ENCODE assay signal across 14 cellular contexts in genomic region chr13:21142766-21143165, GRCh38. TPM values are rescaled to one million over a fixed set of nuclear protein-coding genes. Genes with fewer than 3 reads are reported as not detected.
DNase-seq lines count a peak whose midpoint lies in the region; ATAC-seq and TF ChIP-seq lines count a peak whose summit lies in the region.
"Had no signal": no experiment of that assay in that cellular context is flagged by ENCODE, and none has a peak within 500 bp of the region (broad histone marks: within the 10 kb centered on the region; RNA-seq: fewer than 3 reads in every experiment).

No MANE protein-coding gene starts in this region.

- peaks cover 44% of the 10 kb centered on the region for H3K79me2 ChIP-seq in PC-9 (ENCODE audit: low read depth)

- peaks cover 37% of the 10 kb centered on the region for H3K4me1 Mint-ChIP-seq in activated CD4-positive, alpha-beta T cell treated with anti-CD3 and anti-CD28 coated beads, Interleukin-2, amount 10 ng/mL, durations not matched to agents 7 days and 5 days
- peaks cover 20% of the 10 kb centered on the region for H3K4me1 Mint-ChIP-seq in endothelial cell (ENCODE audit: unreplicated experiment)

- H3K27ac ChIP-seq in PC-9 (no peak overlapping the region), psoas muscle (no peak overlapping the region)
- H3K27ac ChIP-seq: uterus had no signal

- H3K9me3 ChIP-seq in PC-9 (ENCODE audit: insufficient read depth, low read depth) (no peaks in the 10 kb centered on the region), psoas muscle (no peaks in the 10 kb centered on the region), MG63 (no peaks in the 10 kb centered on the region)
- H3K9me3 ChIP-seq: uterus had no signal

- CTCF ChIA-PET in activated CD4-positive, alpha-beta T cell treated with anti-CD3 and anti-CD28 coated beads, Interleukin-2, amount 10 ng/mL, durations not matched to agents 7 days and 5 days (lab: Charles Lee), result no interaction called here
- CTCF ChIA-PET in PC-9 (lab: Charles Lee), result no interaction called here

- H3K9me2 ChIP-seq in PC-9 (ENCODE audit: insufficient read depth), result no peaks in the 10 kb centered on the region

- H3K27me3 ChIP-seq in PC-9 (ENCODE audit: insufficient read depth, low read depth), result no peaks in the 10 kb centered on the region
- H3K27me3 ChIP-seq in psoas muscle (ENCODE audit: insufficient read depth in 3 of 3, low read length in 2 of 3), result no peaks in the 10 kb centered on the region
- H3K27me3 ChIP-seq in MG63, result no peaks in the 10 kb centered on the region
- H3K27me3 ChIP-seq: uterus had no signal

- H3K4me3 Mint-ChIP-seq in activated CD4-positive, alpha-beta T cell treated with anti-CD3 and anti-CD28 coated beads, Interleukin-2, amount 10 ng/mL, durations not matched to agents 7 days and 5 days, result peak overlapping the region; percentile 37
- peak overlapping the region; percentile 75 for H3K4me3 Mint-ChIP-seq in endothelial cell (ENCODE audit: unreplicated experiment)

- no peak overlapping the region for H2AFZ ChIP-seq in PC-9

- peaks cover 19% of the 10 kb centered on the region for H3K4me1 ChIP-seq in PC-9 (replicated peaks; ENCODE audit: insufficient read depth)
- H3K4me1 ChIP-seq in psoas muscle, result peaks cover 22% of the 10 kb centered on the region

- 67 to 77% (median 75%) methylated on average over 3 of the region's 3 CpGs for WGBS in psoas muscle, 3 donors

- H3K36me3 ChIP-seq in PC-9 (ENCODE audit: low read depth) (peaks cover 27% of the 10 kb centered on the region), psoas muscle (ENCODE audit: insufficient read depth in 1 of 2, low read depth in 1 of 2) (peaks cover 3 to 50% of the 10 kb centered on the region in 2 donors), MG63 (peaks cover 67% of the 10 kb centered on the region)
- H3K36me3 ChIP-seq: uterus had no signal

- peaks cover 40% of the 10 kb centered on the region for H4K20me1 ChIP-seq in PC-9 (ENCODE audit: insufficient read depth)

- H3K9me3 Mint-ChIP-seq in activated CD4-positive, alpha-beta T cell treated with anti-CD3 and anti-CD28 coated beads, Interleukin-2, amount 10 ng/mL, durations not matched to agents 7 days and 5 days, result no peaks in the 10 kb centered on the region
- no peaks in the 10 kb centered on the region for H3K9me3 Mint-ChIP-seq in endothelial cell (ENCODE audit: unreplicated experiment)

- peak overlapping the region; percentile 17; the same call in 1 of the 2 replicates for H3K4me2 ChIP-seq in PC-9

- BruUV-seq in PC-9 (replicated peaks; lab: Mats Ljungman, UMichigan), result no TSS peak

- H3K4me3 ChIP-seq in PC-9 (no peak overlapping the region), psoas muscle (peak overlapping the region; percentile 82), MG63 (no peak overlapping the region)
- H3K4me3 ChIP-seq: uterus had no signal

- H3K27ac Mint-ChIP-seq in activated CD4-positive, alpha-beta T cell treated with anti-CD3 and anti-CD28 coated beads, Interleukin-2, amount 10 ng/mL, durations not matched to agents 7 days and 5 days, result peak overlapping the region; percentile 65
- H3K27ac Mint-ChIP-seq in endothelial cell (ENCODE audit: unreplicated experiment), result peak overlapping the region; percentile 71

- DNase-seq in activated CD4-positive, alpha-beta T cell treated with anti-CD3 and anti-CD28 coated beads, Interleukin-2, amount 10 ng/mL, durations not matched to agents 7 days and 5 days, result no peak
- DNase-seq in activated CD4-positive, alpha-beta T cell treated with anti-CD3 and anti-CD28 coated beads, Interleukin-2, amount 50 U/mL, for 48 hours, result no peak
- DNase-seq in PC-9 (no peak), endothelial cell (ENCODE audit: low spot score) (no peak), psoas muscle (no peak), SK-N-DZ (ENCODE audit: low spot score) (no peak), HUDEP-2 (lab: John Stamatoyannopoulos, UW; ENCODE audit: unreplicated experiment in 76 of 76) (no peak), MG63 (no peak)
- DNase-seq: activated CD8-positive, alpha-beta memory T cell treated with anti-CD3 and anti-CD28 coated beads for 24 hours; caudate nucleus; GF-D8; left ventricle myocardium superior; SIG-M5; uterus had no signal

- peaks cover 12% of the 10 kb centered on the region for H3F3A ChIP-seq in PC-9 (ENCODE audit: insufficient read depth, low read depth)

- TF ChIP-seq CTCF in PC-9 (conservative IDR thresholded peaks at IDR 0.05), result no peak
- TF ChIP-seq CTCF in endothelial cell (IDR thresholded peaks at IDR 0.05; ENCODE audit: unreplicated experiment), result no peak
- no peak for TF ChIP-seq CTCF in psoas muscle (IDR thresholded peaks at IDR 0.05)

- peaks cover 39% of the 10 kb centered on the region for H3K36me3 Mint-ChIP-seq in activated CD4-positive, alpha-beta T cell treated with anti-CD3 and anti-CD28 coated beads, Interleukin-2, amount 10 ng/mL, durations not matched to agents 7 days and 5 days (ENCODE audit: low read depth)
- H3K36me3 Mint-ChIP-seq in endothelial cell (ENCODE audit: low read depth, unreplicated experiment), result peaks cover 25% of the 10 kb centered on the region

- intact Hi-C loops in PC-9 (cut with micrococcal nuclease; ENCODE audit: unreplicated experiment), result no loop called here
- intact Hi-C loops in psoas muscle (cut with DNase I), result no loop called here

- ATAC-seq in psoas muscle, result no peak
- ATAC-seq: left ventricle myocardium superior had no signal

- POLR2A ChIA-PET in activated CD4-positive, alpha-beta T cell treated with anti-CD3 and anti-CD28 coated beads, Interleukin-2, amount 10 ng/mL, durations not matched to agents 7 days and 5 days (lab: Charles Lee), result no interaction called here
- POLR2A ChIA-PET in PC-9 (lab: Charles Lee; ENCODE audit: unreplicated experiment), result no interaction called here

- no peaks in the 10 kb centered on the region for H3K27me3 Mint-ChIP-seq in activated CD4-positive, alpha-beta T cell treated with anti-CD3 and anti-CD28 coated beads, Interleukin-2, amount 10 ng/mL, durations not matched to agents 7 days and 5 days
- H3K27me3 Mint-ChIP-seq in endothelial cell (ENCODE audit: unreplicated experiment), result peaks cover 4% of the 10 kb centered on the region

RNA-seq across cellular contexts. Expression of gene SAP18, which starts 2.8 kb away (rescaled TPM):
- 100 to 1,000 TPM; 202 to 220 TPM for total RNA-seq in activated CD4-positive, alpha-beta T cell treated with anti-CD3 and anti-CD28 coated beads, Interleukin-2, amount 10 ng/mL, durations not matched to agents 7 days and 5 days
- total RNA-seq in PC-9 (2021) (130 and 135 TPM in 2 replicates), endothelial cell (ENCODE audit: unreplicated experiment) (219 TPM), psoas muscle (100 to 1,000 TPM; 232 to 297 (median 287) TPM)
- 10 to 100 TPM; 80.5 to 92.5 (median 90.5) TPM for polyA plus RNA-seq in psoas muscle
- 58.0 and 100 TPM in 2 replicates for polyA plus RNA-seq in SK-N-DZ (2014; cell fraction: cytosol; rRNA removed)
- polyA plus RNA-seq in SK-N-DZ (2014; cell fraction: nucleus; rRNA removed), result 34.5 and 57.7 TPM in 2 replicates
- total RNA-seq in MG63 (2014; rRNA removed; shearing (Covaris generic); ENCODE audit: low replicate concordance), result 53.1 and 147 TPM in 2 replicates

RNA-seq across cellular contexts. Expression of gene SKA3, which starts 33.6 kb away (rescaled TPM):
- total RNA-seq in activated CD4-positive, alpha-beta T cell treated with anti-CD3 and anti-CD28 coated beads, Interleukin-2, amount 10 ng/mL, durations not matched to agents 7 days and 5 days, result 10 to 100 TPM; 42.2 to 50.7 TPM
- total RNA-seq in PC-9 (2021) (12.5 and 18.9 TPM in 2 replicates), endothelial cell (ENCODE audit: unreplicated experiment) (7.9 TPM), psoas muscle (1 to 10 TPM in 1 of 4 donors, under 1 TPM in 3; 0.14 to 1.5 (median 0.32) TPM)
- polyA plus RNA-seq in psoas muscle, result under 1 TPM; 0.11 to 0.25 (median 0.21) TPM
- polyA plus RNA-seq in SK-N-DZ (2014; cell fraction: cytosol; rRNA removed), result 27.0 and 36.6 TPM in 2 replicates
- polyA plus RNA-seq in SK-N-DZ (2014; cell fraction: nucleus; rRNA removed), result 16.7 and 28.8 TPM in 2 replicates
- total RNA-seq in MG63 (2014; rRNA removed; shearing (Covaris generic); ENCODE audit: low replicate concordance), result 13.3 and 18.5 TPM in 2 replicates

RNA-seq across cellular contexts. Expression of gene MRPL57, which starts 33.7 kb away (rescaled TPM):
- total RNA-seq in activated CD4-positive, alpha-beta T cell treated with anti-CD3 and anti-CD28 coated beads, Interleukin-2, amount 10 ng/mL, durations not matched to agents 7 days and 5 days, result 10 to 100 TPM; 18.7 to 18.8 TPM
- 11.0 TPM in 2 replicates for total RNA-seq in PC-9 (2021)
- total RNA-seq in endothelial cell (ENCODE audit: unreplicated experiment), result 14.0 TPM
- 10 to 100 TPM; 17.6 to 30.7 (median 23.8) TPM for total RNA-seq in psoas muscle
- polyA plus RNA-seq in psoas muscle, result 10 to 100 TPM; 20.7 to 29.0 (median 23.2) TPM
- 28.0 and 40.6 TPM in 2 replicates for polyA plus RNA-seq in SK-N-DZ (2014; cell fraction: cytosol; rRNA removed)
- 21.0 and 30.7 TPM in 2 replicates for polyA plus RNA-seq in SK-N-DZ (2014; cell fraction: nucleus; rRNA removed)
- 15.4 and 18.0 TPM in 2 replicates for total RNA-seq in MG63 (2014; rRNA removed; shearing (Covaris generic); ENCODE audit: low replicate concordance)
